Comparison of ENCODE assay signal across 8 cellular contexts in genomic region chr16:72124761-72125634, GRCh38. TPM values are rescaled to one million over a fixed set of nuclear protein-coding genes. Genes with fewer than 3 reads are reported as not detected.
DNase-seq lines count a peak whose midpoint lies in the region; ATAC-seq and TF ChIP-seq lines count a peak whose summit lies in the region.

No MANE protein-coding gene starts in this region.

- H3K36me3 Mint-ChIP-seq in endothelial cell (ENCODE audit: low read depth, unreplicated experiment) = no peaks in the 10 kb centered on the region

- no peak overlapping the region for H3K27ac Mint-ChIP-seq in endothelial cell (ENCODE audit: unreplicated experiment)

- peaks cover 2% of the 10 kb centered on the region for H3K27me3 Mint-ChIP-seq in endothelial cell (ENCODE audit: unreplicated experiment)

- TF ChIP-seq CTCF in GM12864 (IDR thresholded peaks at IDR 0.05; ENCODE audit: low read depth, low read length, missing control alignments) (peak; percentile 84), endothelial cell (IDR thresholded peaks at IDR 0.05; ENCODE audit: unreplicated experiment) (peak; percentile 68)

- H3K9me3 Mint-ChIP-seq in endothelial cell (ENCODE audit: unreplicated experiment) = peaks cover 5% of the 10 kb centered on the region

- H3K4me3 ChIP-seq in GM12864 (ENCODE audit: low read depth, low read length) = no peak overlapping the region

- ATAC-seq in HG03432 (IDR thresholded peaks at IDR 0.05; ENCODE audit: unreplicated experiment) (peak; percentile 86), GM21825 (IDR thresholded peaks at IDR 0.05; ENCODE audit: unreplicated experiment) (no peak)

- no peak overlapping the region for H3K4me3 Mint-ChIP-seq in endothelial cell (ENCODE audit: unreplicated experiment)

- H3K4me1 Mint-ChIP-seq in endothelial cell (ENCODE audit: unreplicated experiment) = peaks cover 17% of the 10 kb centered on the region

- DNase-seq in GM12864 (ENCODE audit: low read depth) = peak; percentile 46
- peak; percentile 75 for DNase-seq in NCI-H82 (lab: John Stamatoyannopoulos, UW)
- DNase-seq in activated CD8-positive, alpha-beta memory T cell treated with anti-CD3 and anti-CD28 coated beads for 24 hours = peak; percentile 83
- DNase-seq in endothelial cell (ENCODE audit: low spot score) = peak; percentile 76
- peak; percentile 73 for DNase-seq in midbrain (lab: John Stamatoyannopoulos, UW)
- DNase-seq in stimulated activated CD8-positive, alpha-beta memory T cell treated with anti-CD3 and anti-CD28 coated beads, Interleukin-4, amount 100 ng/mL, for 24 hours (ENCODE audit: low read depth) = peak; percentile 53

RNA-seq across cellular contexts. Expression of gene DHX38, which starts 31.4 kb away (rescaled TPM):
- 84.6 TPM for total RNA-seq in endothelial cell (ENCODE audit: unreplicated experiment)

RNA-seq across cellular contexts. Expression of gene TXNL4B, which starts 31.6 kb away (rescaled TPM):
- 10.9 TPM for total RNA-seq in endothelial cell (ENCODE audit: unreplicated experiment)

RNA-seq across cellular contexts. Expression of gene PMFBP1, which starts 47.0 kb away (rescaled TPM):
- 0.38 TPM for total RNA-seq in endothelial cell (ENCODE audit: unreplicated experiment)
